15 cellular contexts compared by ENCODE assay signal in the genomic region with DNA sequence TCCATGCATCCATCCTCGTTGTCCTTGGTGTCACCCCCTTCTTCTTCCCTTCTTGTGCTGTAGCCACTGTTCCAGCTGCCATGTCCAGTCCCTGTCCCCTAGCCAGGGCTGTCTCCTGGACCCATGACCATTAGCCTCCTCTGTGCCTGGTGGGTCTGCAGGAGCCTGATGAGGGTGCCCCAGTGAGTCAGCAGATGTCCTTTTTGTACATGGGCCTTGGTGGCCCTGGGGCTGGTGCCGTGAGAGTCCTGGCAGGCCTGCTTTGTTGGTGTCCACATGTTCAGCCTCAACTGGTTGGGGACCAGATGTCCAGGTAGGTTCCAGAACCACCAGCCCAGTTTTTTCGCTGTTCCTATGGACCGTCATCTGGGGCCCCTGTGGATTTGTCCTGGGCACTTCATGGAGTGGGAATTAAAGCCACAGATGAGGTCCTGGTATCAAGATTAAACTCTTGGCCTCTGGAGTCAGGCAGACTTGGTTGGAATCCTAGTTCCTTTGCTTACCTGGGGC.
DNase-seq lines count a peak whose midpoint lies in the region; ATAC-seq, FAIRE-seq and TF ChIP-seq lines count a peak whose summit lies in the region.
"Had no signal": no experiment of that assay in that cellular context is flagged by ENCODE, and none has a peak within 500 bp of the region (broad histone marks: within the 10 kb centered on the region; RNA-seq: fewer than 3 reads in every experiment).

No MANE protein-coding gene starts in this region.

- peaks cover 12% of the 10 kb centered on the region for H3K27me3 Mint-ChIP-seq in T-helper 17 cell

- peak; percentile 7 for FAIRE-seq in bronchial epithelial cell (lab: Jason Lieb, UNC)
- FAIRE-seq: HepG2 had no signal

- no peak overlapping the region for H3K4me3 ChIP-seq in bronchial epithelial cell (ENCODE audit: low read depth, low read length)
- no peak overlapping the region for H3K4me3 ChIP-seq in spleen
- H3K4me3 ChIP-seq: BLaER1 treated with 17β-estradiol and CSF1 and Interleukin-3, amounts not matched to agents 10 nM and 100 nM had no signal

- H3K4me1 Mint-ChIP-seq in T-helper 17 cell = no peaks in the 10 kb centered on the region
- H3K4me1 Mint-ChIP-seq: B cell had no signal

- WGBS in spleen, 5 donors = 86 to 91% (median 87%) methylated on average over 4 of the region's 4 CpGs

- H3K27me3 ChIP-seq in bronchial epithelial cell (ENCODE audit: control insufficient read depth, insufficient read depth, low read length) (no peaks in the 10 kb centered on the region), spleen (replicated peaks in 1 of 7) (peaks cover 0 to 1% (median 0%) of the 10 kb centered on the region in 7 donors)
- H3K27me3 ChIP-seq: BLaER1 treated with 17β-estradiol and CSF1 and Interleukin-3, amounts not matched to agents 10 nM and 100 nM had no signal

- intact Hi-C loops in Right ventricle myocardium inferior (cut with DNase I) = no loop called here
- intact Hi-C loops in Right ventricle myocardium superior (cut with DNase I) = no loop called here
- intact Hi-C loops in spleen (cut with DNase I; ENCODE audit: low total_unique reads) = no loop called here

- H3K9me3 ChIP-seq in spleen = peaks cover 0 to 11% (median 0%) of the 10 kb centered on the region in 8 donors
- H3K9me3 ChIP-seq in T-helper 17 cell (ENCODE audit: control insufficient read depth, low read length, poor library complexity, severe bottlenecking) = no peaks in the 10 kb centered on the region

- H3K36me3 ChIP-seq in bronchial epithelial cell (ENCODE audit: control insufficient read depth, insufficient read depth, low read length) (no peaks in the 10 kb centered on the region), spleen (peaks cover 0 to 12% (median 0%) of the 10 kb centered on the region in 6 donors)
- H3K36me3 ChIP-seq: BLaER1 treated with 17β-estradiol and CSF1 and Interleukin-3, amounts not matched to agents 10 nM and 100 nM had no signal

- H3K4me3 Mint-ChIP-seq in T-helper 17 cell = no peak overlapping the region
- H3K4me3 Mint-ChIP-seq: B cell; CD8-positive, alpha-beta T cell had no signal

- no peak for TF ChIP-seq CTCF in bronchial epithelial cell (IDR thresholded peaks at IDR 0.05; ENCODE audit: insufficient read depth, low read length, severe bottlenecking)
- no peak for TF ChIP-seq CTCF in spleen (IDR thresholded peaks at IDR 0.05 in 8 of 11, conservative IDR thresholded peaks at IDR 0.05 in 3 of 11)

- DNase-seq in Right ventricle myocardium inferior (ENCODE audit: missing footprints) (peak; percentile 33), Right ventricle myocardium superior (no peak), bronchial epithelial cell (ENCODE audit: low read depth) (no peak), spleen (peak; percentile 29), NCI-H748 treated with DMSO at 0.1 percent for 48 hours (lab: John Stamatoyannopoulos, UW) (no peak), T-helper 17 cell (no peak)
- DNase-seq: Calu3; CD8-positive, alpha-beta T cell; DMS79 treated with DMSO at 0.1 percent for 48 hours; GF-D8; GOT3; H7 had no signal

- H3K4me1 ChIP-seq in spleen = no peaks in the 10 kb centered on the region

- H3K27ac ChIP-seq in spleen = no peak overlapping the region
- H3K27ac ChIP-seq: BLaER1 treated with 17β-estradiol and CSF1 and Interleukin-3, amounts not matched to agents 10 nM and 100 nM had no signal

- no peak overlapping the region for H3K27ac Mint-ChIP-seq in T-helper 17 cell
- H3K27ac Mint-ChIP-seq: B cell; CD8-positive, alpha-beta T cell had no signal

- H3K36me3 Mint-ChIP-seq in T-helper 17 cell (ENCODE audit: low read depth) = no peaks in the 10 kb centered on the region

- ATAC-seq in Right ventricle myocardium inferior = no peak
- no peak for ATAC-seq in Right ventricle myocardium superior (ENCODE audit: poor library complexity)
- no peak for ATAC-seq in T-helper 17 cell
- ATAC-seq: CD8-positive, alpha-beta T cell; HepG2 had no signal

- TF ChIP-seq POLR2A in spleen (IDR thresholded peaks at IDR 0.05) = no peak

Comparison
In these comparisons a context has a peak if more than half of its experiments do, and no peak if none do; other contexts are left out.
1. DNase-seq: peak in Right ventricle myocardium inferior (single experiment) and spleen (single experiment); none in Right ventricle myocardium superior (single experiment), bronchial epithelial cell (single experiment), NCI-H748 treated with DMSO at 0.1 percent for 48 hours (single experiment) and T-helper 17 cell (0 of 3).